8 cellular contexts compared by ENCODE assay signal in the genomic region with DNA sequence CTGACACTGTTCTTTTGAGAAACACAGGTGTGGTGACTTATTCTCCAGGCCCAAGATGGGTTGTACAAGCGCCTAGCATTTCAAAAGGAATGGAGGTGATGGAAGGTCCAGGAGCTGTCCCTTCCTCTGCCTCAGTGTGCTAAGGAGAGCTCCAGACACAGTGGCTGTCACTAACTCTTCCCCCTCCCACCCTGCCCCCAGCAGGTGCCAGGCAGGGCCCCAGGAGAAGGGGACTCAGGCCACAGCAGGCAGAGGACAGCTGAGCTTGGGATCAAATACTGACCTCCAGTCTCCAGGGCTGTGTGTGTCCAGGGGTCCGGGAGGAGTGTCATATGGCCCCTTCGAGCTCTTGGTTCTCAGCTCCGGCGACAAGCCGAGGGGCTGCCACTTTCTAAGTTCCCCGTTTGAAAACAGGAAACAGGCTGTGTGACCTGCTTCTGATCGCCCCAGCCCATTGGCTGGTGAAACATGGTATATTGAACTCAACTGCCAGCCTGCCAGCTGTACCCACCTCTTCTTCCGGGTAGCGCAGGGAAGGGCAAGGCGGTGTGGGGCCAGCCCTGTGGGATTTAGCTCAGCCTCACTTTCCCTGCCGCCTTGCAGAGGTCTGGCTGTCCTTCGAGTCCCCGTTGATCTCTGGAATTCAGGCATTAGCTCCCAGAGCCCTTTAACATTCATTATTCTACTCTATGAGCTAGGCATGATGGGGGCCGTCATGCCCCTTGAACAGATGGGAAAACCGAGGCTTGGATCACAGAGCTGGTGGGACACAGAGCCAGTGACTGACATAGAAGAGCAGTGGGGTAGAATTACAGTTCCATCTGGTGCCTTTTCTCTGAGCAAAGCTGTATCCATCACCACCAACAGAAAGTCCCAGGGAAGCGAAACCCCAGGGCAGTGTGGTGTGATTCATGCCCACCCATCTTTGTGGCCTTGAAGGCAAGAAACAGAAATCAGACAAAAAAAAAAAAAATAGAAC. TPM values are rescaled to one million over a fixed set of nuclear protein-coding genes. Genes with fewer than 3 reads are reported as not detected.
DNase-seq lines count a peak whose midpoint lies in the region; ATAC-seq and TF ChIP-seq lines count a peak whose summit lies in the region.

A gene with protein sequence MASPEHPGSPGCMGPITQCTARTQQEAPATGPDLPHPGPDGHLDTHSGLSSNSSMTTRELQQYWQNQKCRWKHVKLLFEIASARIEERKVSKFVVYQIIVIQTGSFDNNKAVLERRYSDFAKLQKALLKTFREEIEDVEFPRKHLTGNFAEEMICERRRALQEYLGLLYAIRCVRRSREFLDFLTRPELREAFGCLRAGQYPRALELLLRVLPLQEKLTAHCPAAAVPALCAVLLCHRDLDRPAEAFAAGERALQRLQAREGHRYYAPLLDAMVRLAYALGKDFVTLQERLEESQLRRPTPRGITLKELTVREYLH (minus strand): TSS at position 406 of the 979 bp plus-strand sequence. CDS start 3,786 bp downstream, outside the sequence.

- H3K36me3 ChIP-seq in left ventricle myocardium inferior: no peaks in the 10 kb centered on the region

- H3K27ac ChIP-seq in left ventricle myocardium inferior (replicated peaks): no peak within 1 kb of the TSS

- no peaks in the 10 kb centered on the region for H3K9me3 Mint-ChIP-seq in stimulated activated naive CD8-positive, alpha-beta T cell treated with anti-CD3 and anti-CD28 coated beads, Interleukin-15, amount 100 ng/mL, for 72 hours

- peak within 1 kb of the TSS; percentile 92 to 97 for H3K27ac Mint-ChIP-seq in stimulated activated naive CD8-positive, alpha-beta T cell treated with anti-CD3 and anti-CD28 coated beads, Interleukin-15, amount 100 ng/mL, for 72 hours

- DNase-seq in activated gamma-delta T cell treated with Interleukin-2 at 50 U/mL for 16 hours (peak; percentile 67), activated gamma-delta T cell (lab: John Stamatoyannopoulos, UW) (no peak), left ventricle myocardium inferior (peak; percentile 33), NCI-H2107 (lab: John Stamatoyannopoulos, UW) (no peak), HK-2 (ENCODE audit: unreplicated experiment) (no peak)
- DNase-seq in activated CD4-positive, alpha-beta T cell treated with anti-CD3 and anti-CD28 coated beads, Interleukin-2, amount 50 U/mL, for 48 hours: peak; percentile 58 to 70
- peak; percentile 55 to 69 for DNase-seq in stimulated activated naive CD8-positive, alpha-beta T cell treated with anti-CD3 and anti-CD28 coated beads, Interleukin-15, amount 100 ng/mL, for 72 hours

- H3K4me3 ChIP-seq in left ventricle myocardium inferior: peak within 1 kb of the TSS; percentile 33

- no peaks in the 10 kb centered on the region for H3K4me1 ChIP-seq in left ventricle myocardium inferior

- intact Hi-C loops in left ventricle myocardium inferior (cut with micrococcal nuclease): no loop called here

- peak; percentile 42 for ATAC-seq in HG03520 (IDR thresholded peaks at IDR 0.05; ENCODE audit: unreplicated experiment)
- peak; percentile 77 for ATAC-seq in stimulated activated naive CD8-positive, alpha-beta T cell treated with anti-CD3 and anti-CD28 coated beads, Interleukin-15, amount 100 ng/mL, for 72 hours

- H3K9me3 ChIP-seq in left ventricle myocardium inferior (replicated peaks): no peaks in the 10 kb centered on the region

- peaks cover 17% of the 10 kb centered on the region for H3K27me3 ChIP-seq in left ventricle myocardium inferior (ENCODE audit: low read depth)

- no peaks in the 10 kb centered on the region for H3K27me3 Mint-ChIP-seq in stimulated activated naive CD8-positive, alpha-beta T cell treated with anti-CD3 and anti-CD28 coated beads, Interleukin-15, amount 100 ng/mL, for 72 hours

- peaks cover 92% of the 10 kb centered on the region for H3K4me1 Mint-ChIP-seq in stimulated activated naive CD8-positive, alpha-beta T cell treated with anti-CD3 and anti-CD28 coated beads, Interleukin-15, amount 100 ng/mL, for 72 hours

- no peak for TF ChIP-seq CTCF in left ventricle myocardium inferior (IDR thresholded peaks at IDR 0.05; ENCODE audit: borderline replicate concordance)

- H3K4me3 Mint-ChIP-seq in stimulated activated naive CD8-positive, alpha-beta T cell treated with anti-CD3 and anti-CD28 coated beads, Interleukin-15, amount 100 ng/mL, for 72 hours: peak within 1 kb of the TSS; percentile 89 to 90

RNA-seq across cellular contexts. Expression of the gene that starts here (rescaled TPM):
- total RNA-seq in left ventricle myocardium inferior: 0.69 TPM

Comparison
In these comparisons a context has a peak if more than half of its experiments do, and no peak if none do; other contexts are left out.
1. DNase-seq: peak in activated gamma-delta T cell treated with Interleukin-2 at 50 U/mL for 16 hours (single experiment), activated CD4-positive, alpha-beta T cell treated with anti-CD3 and anti-CD28 coated beads, Interleukin-2, amount 50 U/mL, for 48 hours (2 of 2) and stimulated activated naive CD8-positive, alpha-beta T cell treated with anti-CD3 and anti-CD28 coated beads, Interleukin-15, amount 100 ng/mL, for 72 hours (2 of 2); none in activated gamma-delta T cell (single experiment), NCI-H2107 (single experiment) and HK-2 (single experiment).
2. Peak in DNase-seq and H3K4me3 ChIP-seq in left ventricle myocardium inferior; RNA of the gene not detected or under 1 TPM.